15 cellular contexts compared by ENCODE assay signal in the genomic region with DNA sequence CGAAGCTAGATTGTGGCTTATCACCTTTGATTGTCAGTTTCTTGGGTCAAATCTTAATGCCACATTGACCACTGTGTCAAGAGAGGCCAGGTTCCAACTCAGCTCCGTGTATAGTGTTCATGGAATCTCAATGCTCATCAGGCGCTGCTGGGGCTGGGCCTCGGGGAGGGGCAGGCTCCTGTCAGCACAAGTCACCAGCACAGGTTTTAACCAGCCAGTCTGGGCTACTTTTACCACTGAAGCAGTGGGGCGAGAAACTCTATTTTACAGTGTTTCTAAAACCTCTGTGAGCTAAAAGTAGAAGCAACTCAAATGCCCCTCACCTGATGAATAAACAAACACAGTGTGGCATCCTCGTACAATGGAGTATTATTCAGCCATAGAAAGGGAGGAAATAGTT.
"Had no signal": no experiment of that assay in that cellular context is flagged by ENCODE, and none has a peak within 500 bp of the region (broad histone marks: within the 10 kb centered on the region; RNA-seq: fewer than 3 reads in every experiment).

No MANE protein-coding gene starts in this region.

- H3K4me1 ChIP-seq: right lobe of liver, stomach, testis had no signal

- H3K27ac Mint-ChIP-seq: activated T-helper 17 cell treated with anti-CD3 and anti-CD28 coated beads, Interleukin-2, amount 50 U/mL, for 72 hours; memory B cell; nephron progenitor cell had no signal

- H2AFZ ChIP-seq: hepatocyte had no signal

- ATAC-seq: activated T-helper 17 cell treated with anti-CD3 and anti-CD28 coated beads, Interleukin-2, amount 50 U/mL, for 72 hours; left lobe of liver; right lobe of liver had no signal

- H3K27me3 ChIP-seq: hepatocyte, right lobe of liver, stomach, testis, upper lobe of left lung had no signal

- H3K79me2 ChIP-seq: hepatocyte had no signal

- H3K4me3 ChIP-seq: hepatocyte, right lobe of liver, stomach, testis, upper lobe of left lung had no signal

- H3K4me2 ChIP-seq: hepatocyte had no signal

- H3K27ac ChIP-seq: hepatocyte, right lobe of liver, stomach, testis, upper lobe of left lung had no signal

- H3K36me3 ChIP-seq: right lobe of liver, stomach, upper lobe of left lung had no signal

- H3K27me3 Mint-ChIP-seq: activated T-helper 17 cell treated with anti-CD3 and anti-CD28 coated beads, Interleukin-2, amount 50 U/mL, for 72 hours had no signal

- H3K4me3 Mint-ChIP-seq: activated T-helper 17 cell treated with anti-CD3 and anti-CD28 coated beads, Interleukin-2, amount 50 U/mL, for 72 hours; dendritic cell treated with granulocyte-macrophage colony-stimulating factor and Interleukin-4, amounts not matched to agents 40 ng/mL and 50 ng/mL, for 4 days; memory B cell; nephron progenitor cell had no signal

- DNase-seq: activated CD4-positive, alpha-beta T cell treated with anti-CD3 and anti-CD28 coated beads, Interleukin-2, amount 50 U/mL, for 48 hours; activated naive CD4-positive, alpha-beta T cell treated with Interleukin-2 at 50 U/mL for 16 hours; anterior cingulate cortex; effector memory CD4-positive, alpha-beta T cell; islet precursor cell; nephron progenitor cell; right lobe of liver; stomach; testis had no signal

- H3K9me3 Mint-ChIP-seq: activated T-helper 17 cell treated with anti-CD3 and anti-CD28 coated beads, Interleukin-2, amount 50 U/mL, for 72 hours; dendritic cell treated with granulocyte-macrophage colony-stimulating factor and Interleukin-4, amounts not matched to agents 40 ng/mL and 50 ng/mL, for 4 days; nephron progenitor cell had no signal

- H3K36me3 Mint-ChIP-seq: memory B cell had no signal

- H3K9me3 ChIP-seq: right lobe of liver, stomach, testis, upper lobe of left lung had no signal

- H3K4me1 Mint-ChIP-seq: memory B cell, nephron progenitor cell had no signal
